In the genomic region with DNA sequence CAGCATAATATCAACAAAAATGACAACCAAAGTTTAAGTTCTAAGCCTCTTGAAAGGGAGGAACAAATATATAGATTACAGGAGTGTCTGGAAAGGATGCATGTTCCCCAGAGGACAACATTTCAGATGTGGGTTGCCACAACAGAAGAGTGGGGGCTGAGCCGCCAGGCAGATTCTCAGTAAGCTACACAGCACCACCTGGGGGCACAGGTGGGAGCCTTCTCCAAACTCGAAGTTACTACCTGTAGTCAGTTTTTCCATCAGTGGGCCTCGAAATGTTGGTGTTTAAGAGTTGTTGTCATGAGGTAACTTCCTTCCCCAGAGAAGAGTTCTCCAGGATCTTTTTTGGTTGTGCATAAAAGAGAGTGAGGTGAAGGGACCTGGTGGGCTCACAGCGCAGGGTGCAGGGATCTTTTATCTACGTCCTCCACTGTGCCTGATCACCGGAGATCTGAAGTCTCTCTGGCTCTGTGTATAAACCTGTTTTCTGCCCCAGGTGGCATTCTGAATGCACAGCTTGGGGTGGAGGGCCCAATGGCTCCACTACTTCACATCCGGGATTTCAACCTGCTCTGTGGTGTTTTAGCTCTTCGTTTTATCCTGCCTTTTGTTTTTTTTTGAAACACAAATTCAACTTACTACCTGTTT, we compare ENCODE assay signal across 8 cellular contexts. TPM values are rescaled to one million over a fixed set of nuclear protein-coding genes. Genes with fewer than 3 reads are reported as not detected.
A peak's percentile ranks its signal among the peaks of the same experiment; 100 is the strongest.
DNase-seq lines count a peak whose midpoint lies in the region; ATAC-seq lines count a peak whose summit lies in the region.

No MANE protein-coding gene starts in this region.

- no peaks in the 10 kb centered on the region for H3K9me3 ChIP-seq in trophoblast cell (ENCODE audit: insufficient read depth, low read depth, low read length)

- no peak overlapping the region for H3K4me3 ChIP-seq in trophoblast cell (ENCODE audit: low read depth, low read length)

- H3K14ac ChIP-seq in trophoblast cell (ENCODE audit: low read length), result no peak overlapping the region

- no peak overlapping the region for H2BK5ac ChIP-seq in trophoblast cell (ENCODE audit: low read depth, low read length, poor library complexity)

- no peak overlapping the region for H3K4ac ChIP-seq in trophoblast cell (ENCODE audit: low read depth, low read length)

- H3K79me2 ChIP-seq in trophoblast cell (ENCODE audit: control insufficient read depth, insufficient read depth, low read length, poor library complexity), result no peaks in the 10 kb centered on the region

- H4K8ac ChIP-seq in trophoblast cell (ENCODE audit: low read depth, low read length), result peak overlapping the region; percentile 28

- H3K27ac ChIP-seq in trophoblast cell (ENCODE audit: low read depth, low read length), result no peak overlapping the region

- peak; percentile 50 for ATAC-seq in HG03135 (IDR thresholded peaks at IDR 0.05; ENCODE audit: unreplicated experiment)

- H2AFZ ChIP-seq in trophoblast cell (ENCODE audit: insufficient read depth, low read length, poor library complexity), result no peak overlapping the region

- H3K79me1 ChIP-seq in trophoblast cell (ENCODE audit: low read length), result no peaks in the 10 kb centered on the region

- H3K18ac ChIP-seq in trophoblast cell (ENCODE audit: low read length), result peak overlapping the region; percentile 37

- H3K27me3 ChIP-seq in trophoblast cell (ENCODE audit: insufficient read depth, low read length), result no peaks in the 10 kb centered on the region

- no peak overlapping the region for H2BK120ac ChIP-seq in trophoblast cell (ENCODE audit: insufficient read depth, low read length, poor library complexity)

- H2AK5ac ChIP-seq in trophoblast cell (ENCODE audit: low read length), result no peak overlapping the region

- no peak overlapping the region for H3K4me2 ChIP-seq in trophoblast cell (ENCODE audit: low read length)

- H4K12ac ChIP-seq in trophoblast cell (ENCODE audit: low read depth, low read length), result peak overlapping the region; percentile 54

- no peak overlapping the region for H3K9ac ChIP-seq in trophoblast cell (ENCODE audit: low read length)

- no peak overlapping the region for H3K23ac ChIP-seq in trophoblast cell (ENCODE audit: low read length)

- WGBS in trophoblast cell (ENCODE audit: extremely low coverage, insufficient coverage, insufficient read length), result no CpG with 5 or more reads among the region's 8 CpGs

- H2BK12ac ChIP-seq in trophoblast cell (ENCODE audit: low read length), result no peak overlapping the region

- H3K4me1 ChIP-seq in trophoblast cell (ENCODE audit: control insufficient read depth in 1 of 2, insufficient read depth in 2 of 2, low read length in 2 of 2), result peaks cover 6 to 9% of the 10 kb centered on the region in 2 experiments

- DNase-seq in NCI-H82 (lab: John Stamatoyannopoulos, UW), result peak; percentile 51
- no peak for DNase-seq in NCI-H82 treated with DMSO at 0.1 percent for 48 hours (lab: John Stamatoyannopoulos, UW; ENCODE audit: unreplicated experiment)
- peak; percentile 8 for DNase-seq in activated T-cell treated with anti-CD3 and anti-CD28 coated beads for 48 hours (ENCODE audit: low read depth)
- DNase-seq in trophoblast cell, result peak in 1 of 2 donors; percentile 1
- DNase-seq in DMS153 (lab: John Stamatoyannopoulos, UW), result no peak
- DNase-seq in NCI-H2227 treated with DMSO at 0.1 percent for 48 hours (lab: John Stamatoyannopoulos, UW), result no peak
- DNase-seq in HT-29 (ENCODE audit: low spot score), result no peak

- H4K91ac ChIP-seq in trophoblast cell (ENCODE audit: low read depth, low read length), result no peak overlapping the region

- H3K36me3 ChIP-seq in trophoblast cell (ENCODE audit: control insufficient read depth in 1 of 2, insufficient read depth in 2 of 2, low read length in 2 of 2), result no peaks in the 10 kb centered on the region

RNA-seq across cellular contexts. Expression of a gene that starts 58.4 kb away (rescaled TPM):
- 61.0 and 67.8 TPM in 2 replicates for polyA plus RNA-seq in trophoblast cell (2013)
- 1.7 and 2.6 TPM in 2 replicates for total RNA-seq in HT-29 (2014; rRNA removed; shearing (Covaris generic))

RNA-seq across cellular contexts. Expression of a gene that starts 58.9 kb away (rescaled TPM):
- 17.0 and 17.1 TPM in 2 replicates for polyA plus RNA-seq in trophoblast cell (2013)
- 3.4 and 4.6 TPM in 2 replicates for total RNA-seq in HT-29 (2014; rRNA removed; shearing (Covaris generic))

Comparison
In these comparisons a context has a peak if more than half of its experiments do, and no peak if none do; other contexts are left out.
1. DNase-seq: peak in NCI-H82 (single experiment) and activated T-cell treated with anti-CD3 and anti-CD28 coated beads for 48 hours (single experiment); none in NCI-H82 treated with DMSO at 0.1 percent for 48 hours (single experiment), DMS153 (single experiment), NCI-H2227 treated with DMSO at 0.1 percent for 48 hours (single experiment) and HT-29 (single experiment).